1 cellular context compared by ENCODE assay signal in genomic region chr6:116060572-116061283, GRCh38.
TF ChIP-seq lines count a peak whose summit lies in the region.

FRK (minus strand) TSS chr6:116060891; CDS start chr6:116060311, 580 bp downstream.

TF ChIP-seq in liver, 16 proteins besides CTCF, POLR2A, EP300 and RAD21 (continued from another document):
- TF ChIP-seq MAX (IDR thresholded peaks at IDR 0.05) = peak; percentile 58
- peak in 1 of 2 donors; percentile 30 for TF ChIP-seq EGR1 (IDR thresholded peaks at IDR 0.05; ENCODE audit: low read depth in 2 of 2)
- TF ChIP-seq RXRA (IDR thresholded peaks at IDR 0.05) = peak; percentile 34 to 69
- no peak for TF ChIP-seq YY1 (IDR thresholded peaks at IDR 0.05)
- TF ChIP-seq HNF4G (IDR thresholded peaks at IDR 0.05) = no peak
- TF ChIP-seq TAF1 (conservative IDR thresholded peaks at IDR 0.05) = peak; percentile 82
- peak; percentile 40 for TF ChIP-seq ZBTB33 (IDR thresholded peaks at IDR 0.05)
- no peak for TF ChIP-seq FOXA2 (IDR thresholded peaks at IDR 0.05)
- TF ChIP-seq ATF3 (IDR thresholded peaks at IDR 0.05) = peak; percentile 20
